In genomic region chr3:188007897-188008296, GRCh38 we compare ENCODE assay signal across 26 cellular contexts.
DNase-seq lines count a peak whose midpoint lies in the region; ATAC-seq and TF ChIP-seq lines count a peak whose summit lies in the region.
"Had no signal": no experiment of that assay in that cellular context is flagged by ENCODE, and none has a peak within 500 bp of the region (broad histone marks: within the 10 kb centered on the region; RNA-seq: fewer than 3 reads in every experiment).

No MANE protein-coding gene starts in this region.

- DNase-seq in GM23338 (ENCODE audit: low spot score) (no peak), MV-4-11 (lab: John Stamatoyannopoulos, UW) (peak; percentile 67), spleen (peak; percentile 86), NCI-H1048 (lab: John Stamatoyannopoulos, UW) (no peak), activated gamma-delta T cell (lab: John Stamatoyannopoulos, UW) (no peak), breast epithelium (ENCODE audit: low spot score in 2 of 2) (no peak)
- DNase-seq in activated T-helper 2 cell treated with anti-CD3 and anti-CD28 coated beads, Interferon-gamma antibody, Interleukin-2, Interleukin-4, amounts not matched to agents 10 μg/mL and 5 μg/mL and 100 μg/mL, durations not matched to agents 14 hours and 24 hours and 36 hours (ENCODE audit: low spot score): no peak
- DNase-seq: activated CD8-positive, alpha-beta T cell treated with anti-CD3 and anti-CD28 coated beads, Interleukin-2, amount 10 ng/mL, durations not matched to agents 7 days and 5 days; activated effector memory CD4-positive, alpha-beta T cell treated with anti-CD3 and anti-CD28 coated beads, Interleukin-2, amount 50 U/mL, for 16 hours; activated T-cell treated with anti-CD3 and anti-CD28 coated beads for 4 hours; CD4-positive, alpha-beta T cell; DMS 273 treated with DMSO at 0.1 percent for 48 hours; effector memory CD4-positive, alpha-beta T cell; erythroblast; HCEC 1CT; midbrain; natural killer cell; NCI-H1436 treated with DMSO at 0.1 percent for 48 hours; NCI-H2171 treated with DMSO at 0.1 percent for 48 hours; NCI-H524 treated with DMSO at 0.1 percent for 48 hours; stimulated activated CD4-positive, alpha-beta T cell treated with anti-CD3 and anti-CD28 coated beads, Interleukin-12 subunit alpha, Interleukin-12 subunit beta, amount 100 ng/mL, for 4 hours; stimulated activated CD4-positive, alpha-beta T cell treated with anti-CD3 and anti-CD28 coated beads, Interleukin-4, amount 100 ng/mL, for 24 hours; stimulated activated naive B cell treated with anti-CD40 and anti-IgM and Interleukin-4, amounts not matched to agents 10 μg/mL and 1 μg/mL and 100 μg/mL, for 72 hours; testis had no signal

- H3K9me2 ChIP-seq in GM23338 (ENCODE audit: insufficient read depth): peaks cover 4% of the 10 kb centered on the region; the same call in 1 of the 2 replicates

- no peaks in the 10 kb centered on the region for H3K79me2 ChIP-seq in GM23338 (replicated peaks; ENCODE audit: insufficient read depth)

- no peak overlapping the region for H3K4me2 ChIP-seq in GM23338

- H3K4me1 Mint-ChIP-seq in GM23338: peaks cover 8% of the 10 kb centered on the region
- H3K4me1 Mint-ChIP-seq in activated T-helper 2 cell treated with anti-CD3 and anti-CD28 coated beads, Interferon-gamma antibody, Interleukin-2, Interleukin-4, amounts not matched to agents 10 μg/mL and 5 μg/mL and 100 μg/mL, durations not matched to agents 14 hours and 24 hours and 36 hours (ENCODE audit: low read depth): peaks cover 21% of the 10 kb centered on the region
- H3K4me1 Mint-ChIP-seq: brain had no signal

- H3K9me3 ChIP-seq in spleen (peaks cover 0 to 13% (median 0%) of the 10 kb centered on the region in 8 donors), breast epithelium (no peaks in the 10 kb centered on the region)
- H3K9me3 ChIP-seq: testis had no signal

- peaks cover 14% of the 10 kb centered on the region; the same call in 2 of the 3 replicates for H3K9me3 Mint-ChIP-seq in GM23338
- H3K9me3 Mint-ChIP-seq in activated T-helper 2 cell treated with anti-CD3 and anti-CD28 coated beads, Interferon-gamma antibody, Interleukin-2, Interleukin-4, amounts not matched to agents 10 μg/mL and 5 μg/mL and 100 μg/mL, durations not matched to agents 14 hours and 24 hours and 36 hours: peaks cover 17% of the 10 kb centered on the region
- H3K9me3 Mint-ChIP-seq: CD4-positive, alpha-beta T cell; natural killer cell had no signal

- no peak for ATAC-seq in GM23338
- ATAC-seq: activated CD8-positive, alpha-beta T cell treated with anti-CD3 and anti-CD28 coated beads, Interleukin-2, amount 10 ng/mL, durations not matched to agents 7 days and 5 days; HepG2; natural killer cell; stimulated activated naive B cell treated with anti-CD40 and anti-IgM and Interleukin-4, amounts not matched to agents 10 μg/mL and 1 μg/mL and 100 μg/mL, for 72 hours had no signal

- H3K27ac ChIP-seq in GM23338 (ENCODE audit: low read depth) (no peak overlapping the region), spleen (peak overlapping the region in 5 of 8 donors; percentile 44 to 84 (median 72)), breast epithelium (no peak overlapping the region)
- H3K27ac ChIP-seq: testis had no signal

- WGBS in spleen, 5 donors: 63 to 88% (median 79%) methylated on average over 6 of the region's 6 CpGs

- peaks cover 6% of the 10 kb centered on the region; the same call in 2 of the 3 replicates for H3K36me3 Mint-ChIP-seq in GM23338 (ENCODE audit: low read depth)
- H3K36me3 Mint-ChIP-seq in activated T-helper 2 cell treated with anti-CD3 and anti-CD28 coated beads, Interferon-gamma antibody, Interleukin-2, Interleukin-4, amounts not matched to agents 10 μg/mL and 5 μg/mL and 100 μg/mL, durations not matched to agents 14 hours and 24 hours and 36 hours (ENCODE audit: low read depth): peaks cover 4% of the 10 kb centered on the region
- H3K36me3 Mint-ChIP-seq: brain, natural killer cell had no signal

- H3K27ac Mint-ChIP-seq in GM23338: no peak overlapping the region
- peak overlapping the region; percentile 23 for H3K27ac Mint-ChIP-seq in activated T-helper 2 cell treated with anti-CD3 and anti-CD28 coated beads, Interferon-gamma antibody, Interleukin-2, Interleukin-4, amounts not matched to agents 10 μg/mL and 5 μg/mL and 100 μg/mL, durations not matched to agents 14 hours and 24 hours and 36 hours
- H3K27ac Mint-ChIP-seq: activated CD8-positive, alpha-beta T cell treated with anti-CD3 and anti-CD28 coated beads, Interleukin-2, amount 10 ng/mL, durations not matched to agents 7 days and 5 days; brain; CD4-positive, alpha-beta T cell; natural killer cell; stimulated activated naive B cell treated with anti-CD40 and anti-IgM and Interleukin-4, amounts not matched to agents 10 μg/mL and 1 μg/mL and 100 μg/mL, for 72 hours had no signal

- H3K4me1 ChIP-seq in GM23338 (ENCODE audit: insufficient read depth) (peaks cover 7% of the 10 kb centered on the region; the same call in 1 of the 2 replicates), spleen (peaks cover 0 to 22% (median 5%) of the 10 kb centered on the region in 6 donors), breast epithelium (no peaks in the 10 kb centered on the region)
- H3K4me1 ChIP-seq: testis had no signal

- H3F3A ChIP-seq in GM23338 (replicated peaks; ENCODE audit: low read depth): no peaks in the 10 kb centered on the region

- no peak for TF ChIP-seq POLR2A in spleen (IDR thresholded peaks at IDR 0.05)
- TF ChIP-seq POLR2A in breast epithelium (IDR thresholded peaks at IDR 0.05): no peak

- peaks cover 3% of the 10 kb centered on the region for H3K27me3 Mint-ChIP-seq in GM23338 (ENCODE audit: insufficient read depth, low read depth, poor library complexity)
- H3K27me3 Mint-ChIP-seq in activated T-helper 2 cell treated with anti-CD3 and anti-CD28 coated beads, Interferon-gamma antibody, Interleukin-2, Interleukin-4, amounts not matched to agents 10 μg/mL and 5 μg/mL and 100 μg/mL, durations not matched to agents 14 hours and 24 hours and 36 hours (ENCODE audit: low read depth): peaks cover 12% of the 10 kb centered on the region
- H3K27me3 Mint-ChIP-seq: CD4-positive, alpha-beta T cell; stimulated activated naive B cell treated with anti-CD40 and anti-IgM and Interleukin-4, amounts not matched to agents 10 μg/mL and 1 μg/mL and 100 μg/mL, for 72 hours had no signal

- TF ChIP-seq CTCF in GM23338 (conservative IDR thresholded peaks at IDR 0.05; ENCODE audit: low read depth in 2 of 2) (no peak), spleen (IDR thresholded peaks at IDR 0.05 in 8 of 11, conservative IDR thresholded peaks at IDR 0.05 in 3 of 11) (no peak), breast epithelium (IDR thresholded peaks at IDR 0.05) (no peak)

- H4K20me1 ChIP-seq in GM23338 (replicated peaks; ENCODE audit: insufficient read depth): no peaks in the 10 kb centered on the region

- H3K27me3 ChIP-seq in GM23338 (ENCODE audit: insufficient read depth) (no peaks in the 10 kb centered on the region), spleen (replicated peaks in 1 of 7) (no peaks in the 10 kb centered on the region), breast epithelium (no peaks in the 10 kb centered on the region)
- H3K27me3 ChIP-seq: testis had no signal

- H2AFZ ChIP-seq in GM23338: peak overlapping the region; percentile 87

- no peaks in the 10 kb centered on the region for H3K36me3 ChIP-seq in GM23338 (ENCODE audit: insufficient read depth)
- no peaks in the 10 kb centered on the region for H3K36me3 ChIP-seq in spleen
- no peaks in the 10 kb centered on the region for H3K36me3 ChIP-seq in breast epithelium

- H3K4me3 ChIP-seq in GM23338 (no peak overlapping the region), spleen (peak overlapping the region in 1 of 8 donors; percentile 21), breast epithelium (no peak overlapping the region)
- H3K4me3 ChIP-seq: testis had no signal

- no peak overlapping the region for H3K4me3 Mint-ChIP-seq in GM23338
- H3K4me3 Mint-ChIP-seq in activated T-helper 2 cell treated with anti-CD3 and anti-CD28 coated beads, Interferon-gamma antibody, Interleukin-2, Interleukin-4, amounts not matched to agents 10 μg/mL and 5 μg/mL and 100 μg/mL, durations not matched to agents 14 hours and 24 hours and 36 hours (ENCODE audit: low read depth): no peak overlapping the region
- H3K4me3 Mint-ChIP-seq: activated CD8-positive, alpha-beta T cell treated with anti-CD3 and anti-CD28 coated beads, Interleukin-2, amount 10 ng/mL, durations not matched to agents 7 days and 5 days; brain; CD4-positive, alpha-beta T cell; natural killer cell; stimulated activated naive B cell treated with anti-CD40 and anti-IgM and Interleukin-4, amounts not matched to agents 10 μg/mL and 1 μg/mL and 100 μg/mL, for 72 hours had no signal

- intact Hi-C loops in activated T-helper 2 cell treated with anti-CD3 and anti-CD28 coated beads, Interferon-gamma antibody, Interleukin-2, Interleukin-4, amounts not matched to agents 10 μg/mL and 5 μg/mL and 100 μg/mL, durations not matched to agents 14 hours and 24 hours and 36 hours (cut with micrococcal nuclease): no loop called here
- intact Hi-C loops in spleen (cut with DNase I; ENCODE audit: low total_unique reads) (no loop called here), breast epithelium (cut with DNase I; ENCODE audit: low total_unique reads) (no loop called here)

TF ChIP-seq in GM23338, 12 proteins besides CTCF, POLR2A, EP300 and RAD21:
- TF ChIP-seq EZH2phosphoT487 (IDR thresholded peaks at IDR 0.05; ENCODE audit: unreplicated experiment): no peak

Comparison
In these comparisons a context has a peak if more than half of its experiments do, and no peak if none do; other contexts are left out.
1. DNase-seq: peak in MV-4-11 (single experiment) and spleen (single experiment); none in GM23338 (single experiment), activated T-helper 2 cell treated with anti-CD3 and anti-CD28 coated beads, Interferon-gamma antibody, Interleukin-2, Interleukin-4, amounts not matched to agents 10 μg/mL and 5 μg/mL and 100 μg/mL, durations not matched to agents 14 hours and 24 hours and 36 hours (single experiment), NCI-H1048 (single experiment), activated gamma-delta T cell (single experiment) and breast epithelium (0 of 2).
2. H3K27ac ChIP-seq: peak in spleen (5 of 8); none in GM23338 (single experiment) and breast epithelium (0 of 2).